Comparison of ENCODE assay signal across 9 cellular contexts in genomic region chr10:12251581-12251980, GRCh38.
"Had no signal": no experiment of that assay in that cellular context is flagged by ENCODE, and none has a peak within 500 bp of the region (broad histone marks: within the 10 kb centered on the region; RNA-seq: fewer than 3 reads in every experiment).

No MANE protein-coding gene starts in this region.

- H3K9me3 Mint-ChIP-seq: HFFc6, IgD-negative memory B cell had no signal

- DNase-seq: GM23248, GOT3, H7, HFFc6 had no signal

- H3K27ac ChIP-seq: GM23248, HL-60 had no signal

- H3K4me3 ChIP-seq: GM23248, HAP-1 had no signal

- H3K27me3 Mint-ChIP-seq: IgD-negative memory B cell had no signal

- H3K4me3 Mint-ChIP-seq: HFFc6, IgD-negative memory B cell had no signal

- ATAC-seq: HCT116, HepG2 had no signal

- H3K9me3 ChIP-seq: HAP-1 had no signal

- H3K27ac Mint-ChIP-seq: HFFc6 had no signal
